ENCODE assay signal across 1 cellular context in the genomic region with DNA sequence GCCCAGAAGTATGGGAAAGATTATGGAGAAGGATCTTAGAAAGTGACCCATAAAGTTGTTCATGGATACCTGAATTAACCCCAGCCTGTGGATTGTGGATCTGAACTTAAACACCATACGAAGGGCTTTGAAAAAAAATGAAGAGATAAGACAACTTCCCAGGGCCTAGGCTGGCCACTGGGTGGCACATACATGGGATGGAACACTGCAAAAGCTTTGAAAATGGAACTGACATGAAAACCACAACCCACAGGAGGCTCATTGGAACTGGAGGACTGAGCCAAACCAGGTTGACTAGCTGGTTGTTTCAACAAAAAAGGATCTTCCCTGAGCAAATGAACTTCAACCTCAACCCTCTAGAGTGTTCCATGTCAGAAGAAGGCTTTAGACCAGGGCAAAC.
TF ChIP-seq lines count a peak whose summit lies in the region.

No MANE protein-coding gene starts in this region.

TF ChIP-seq in HepG2, 621 proteins besides CTCF, POLR2A, EP300 and RAD21 (continued from another document):
- TF ChIP-seq ZNF800 (CRISPR knock-in tag; IDR thresholded peaks at IDR 0.05), result no peak
- no peak for TF ChIP-seq RERE (CRISPR knock-in tag; IDR thresholded peaks at IDR 0.05; ENCODE audit: low read depth)
- no peak for TF ChIP-seq SP1 (IDR thresholded peaks at IDR 0.05)
- no peak for TF ChIP-seq SP1 (CRISPR knock-in tag; IDR thresholded peaks at IDR 0.05)
- no peak for TF ChIP-seq ZNF670 (CRISPR knock-in tag; IDR thresholded peaks at IDR 0.05; ENCODE audit: borderline replicate concordance)
- no peak for TF ChIP-seq ISL2 (CRISPR knock-in tag; IDR thresholded peaks at IDR 0.05)
